Comparison of ENCODE assay signal across 38 cellular contexts in the genomic region with DNA sequence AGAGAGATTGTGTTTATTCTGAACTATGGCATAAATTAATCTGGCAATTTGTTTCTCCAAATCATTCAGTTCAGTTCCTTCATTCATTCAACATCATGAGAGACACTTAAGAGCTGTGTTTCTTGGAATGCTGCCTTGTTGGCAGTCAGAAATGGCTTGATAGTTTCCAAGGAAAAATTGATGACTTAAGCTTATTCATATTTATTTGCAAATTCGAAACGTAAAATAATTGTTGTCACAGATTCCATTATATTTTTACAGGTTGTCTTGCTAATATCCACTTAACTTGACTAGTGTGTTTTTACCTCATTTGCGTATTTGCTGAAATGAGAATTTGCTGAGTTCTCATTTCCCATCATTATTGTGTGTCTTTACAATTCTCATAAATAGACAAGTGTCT.
"Had no signal": no experiment of that assay in that cellular context is flagged by ENCODE, and none has a peak within 500 bp of the region (broad histone marks: within the 10 kb centered on the region; RNA-seq: fewer than 3 reads in every experiment).

No MANE protein-coding gene starts in this region.

- H3K4me1 Mint-ChIP-seq: activated B cell treated with CpG ODN at 0.5 μM for 24 hours; activated CD4-positive, alpha-beta T cell treated with anti-CD3 and anti-CD28 coated beads, Interleukin-2, amount 10 ng/mL, durations not matched to agents 24 days and 14 days; activated naive CD8-positive, alpha-beta T cell treated with anti-CD3 and anti-CD28 coated beads for 36 hours; activated T-helper 17 cell treated with anti-CD3 and anti-CD28 coated beads, Interleukin-2, amount 50 U/mL, for 72 hours; central memory CD8-positive, alpha-beta T cell had no signal

- H3K36me3 Mint-ChIP-seq: activated CD4-positive, alpha-beta memory T cell treated with anti-CD3 and anti-CD28 coated beads for 36 hours; activated naive CD4-positive, alpha-beta T cell treated with anti-CD3 and anti-CD28 coated beads, Interleukin-2, amount 50 U/mL, for 72 hours; activated naive CD8-positive, alpha-beta T cell treated with anti-CD3 and anti-CD28 coated beads for 36 hours had no signal

- FAIRE-seq: astrocyte, bronchial epithelial cell, TTC549 had no signal

- H3K36me3 ChIP-seq: adrenal gland, brain microvascular endothelial cell, cardiac muscle cell had no signal

- H3K27me3 ChIP-seq: adrenal gland, body of pancreas, brain microvascular endothelial cell, cardiac muscle cell had no signal

- H3K4me1 ChIP-seq: adrenal gland, body of pancreas had no signal

- DNase-seq: activated B cell treated with CpG ODN at 0.5 μM for 24 hours; activated CD4-positive, alpha-beta memory T cell treated with anti-CD3 and anti-CD28 coated beads for 36 hours; activated CD4-positive, alpha-beta T cell treated with anti-CD3 and anti-CD28 coated beads for 4 hours; activated CD4-positive, alpha-beta T cell treated with anti-CD3 and anti-CD28 coated beads, Interleukin-2, amount 10 ng/mL, durations not matched to agents 24 days and 14 days; activated CD4-positive, alpha-beta T cell treated with anti-CD3 and anti-CD28 coated beads, Interleukin-2, amount 50 U/mL, for 1 hour; activated CD4-positive, alpha-beta T cell treated with anti-CD3 and anti-CD28 coated beads, Interleukin-2, amount 50 U/mL, for 4 hours; activated CD4-positive, CD25-positive, alpha-beta regulatory T cell treated with anti-CD3 and anti-CD28 coated beads, Interleukin-2, amount 50 U/mL, for 72 hours; activated CD8-positive, alpha-beta memory T cell treated with anti-CD3 and anti-CD28 coated beads, Interleukin-2, amount 50 U/mL, for 4 hours; activated CD8-positive, alpha-beta T cell treated with anti-CD3 and anti-CD28 coated beads for 36 hours; activated effector memory CD4-positive, alpha-beta T cell treated with anti-CD3 and anti-CD28 coated beads, Interleukin-2, amount 50 U/mL, for 16 hours; activated gamma-delta T cell treated with Interleukin-2 at 50 U/mL for 16 hours; activated naive CD4-positive, alpha-beta T cell; activated naive CD4-positive, alpha-beta T cell treated with anti-CD3 and anti-CD28 coated beads for 36 hours; activated naive CD4-positive, alpha-beta T cell treated with anti-CD3 and anti-CD28 coated beads, Interleukin-2, amount 50 U/mL, for 16 hours; activated naive CD8-positive, alpha-beta T cell treated with anti-CD3 and anti-CD28 coated beads for 36 hours; activated T-cell treated with anti-CD3 and anti-CD28 coated beads for 4 hours; activated T-cell treated with anti-CD3 and anti-CD28 coated beads, Interleukin-2, amount 50 U/mL, for 1 hour; activated T-cell treated with anti-CD3 and anti-CD28 coated beads, Interleukin-2, amount 50 U/mL, for 4 hours; activated T-cell treated with anti-CD3 and anti-CD28 coated beads, Interleukin-2, amount 50 U/mL, for 72 hours; adrenal gland; amniotic stem cell; aorta; body of pancreas; brain microvascular endothelial cell; caudate nucleus; cerebellar nuclear complex; T-helper 2 cell; T-helper 9 cell had no signal

- H3K9me3 Mint-ChIP-seq: activated B cell treated with CpG ODN at 0.5 μM for 24 hours; activated CD4-positive, alpha-beta memory T cell treated with anti-CD3 and anti-CD28 coated beads for 36 hours; activated CD4-positive, alpha-beta T cell treated with anti-CD3 and anti-CD28 coated beads, Interleukin-2, amount 10 ng/mL, durations not matched to agents 24 days and 14 days; activated naive CD4-positive, alpha-beta T cell treated with anti-CD3 and anti-CD28 coated beads for 36 hours; activated naive CD8-positive, alpha-beta T cell treated with anti-CD3 and anti-CD28 coated beads for 36 hours; activated T-cell treated with anti-CD3 and anti-CD28 coated beads, Interleukin-2, amount 50 U/mL, for 72 hours; activated T-helper 1 cell treated with anti-CD3 and anti-CD28 coated beads, Interleukin-12 subunit alpha, Interleukin-12 subunit beta, Interleukin-2, Interleukin-4 antibody, amounts not matched to agents 30 ng/mL and 10 ng/mL and 1 ng/mL, durations not matched to agents 14 hours and 24 hours and 36 hours; activated T-helper 17 cell treated with anti-CD3 and anti-CD28 coated beads, Interleukin-2, amount 50 U/mL, for 72 hours; central memory CD8-positive, alpha-beta T cell; T-helper 2 cell treated with Interferon-gamma antibody and Interleukin-4, amounts not matched to agents 5 μg/mL and 100 μg/mL, for 36 hours had no signal

- H3K27me3 Mint-ChIP-seq: central memory CD8-positive, alpha-beta T cell had no signal

- ATAC-seq: activated CD8-positive, alpha-beta T cell treated with anti-CD3 and anti-CD28 coated beads for 36 hours; activated naive CD4-positive, alpha-beta T cell treated with anti-CD3 and anti-CD28 coated beads, Interleukin-2, amount 50 U/mL, for 72 hours; activated T-cell treated with anti-CD3 and anti-CD28 coated beads, Interleukin-2, amount 50 U/mL, for 4 hours; activated T-cell treated with anti-CD3 and anti-CD28 coated beads, Interleukin-2, amount 50 U/mL, for 72 hours; activated T-helper 17 cell treated with anti-CD3 and anti-CD28 coated beads, Interleukin-2, amount 50 U/mL, for 72 hours; body of pancreas had no signal

- H3K27ac ChIP-seq: adrenal gland, body of pancreas, brain microvascular endothelial cell, cardiac muscle cell, VCaP had no signal

- H3K27ac Mint-ChIP-seq: activated B cell treated with CpG ODN at 0.5 μM for 24 hours; activated CD4-positive, alpha-beta memory T cell treated with anti-CD3 and anti-CD28 coated beads for 36 hours; activated CD4-positive, alpha-beta T cell treated with anti-CD3 and anti-CD28 coated beads, Interleukin-2, amount 10 ng/mL, durations not matched to agents 24 days and 14 days; activated CD8-positive, alpha-beta T cell treated with anti-CD3 and anti-CD28 coated beads for 36 hours; activated naive CD4-positive, alpha-beta T cell treated with anti-CD3 and anti-CD28 coated beads for 36 hours; activated naive CD4-positive, alpha-beta T cell treated with anti-CD3 and anti-CD28 coated beads, Interleukin-2, amount 50 U/mL, for 72 hours; activated naive CD8-positive, alpha-beta T cell treated with anti-CD3 and anti-CD28 coated beads for 36 hours; activated T-cell treated with anti-CD3 and anti-CD28 coated beads, Interleukin-2, amount 50 U/mL, for 72 hours; activated T-helper 1 cell treated with anti-CD3 and anti-CD28 coated beads, Interleukin-12 subunit alpha, Interleukin-12 subunit beta, Interleukin-2, Interleukin-4 antibody, amounts not matched to agents 30 ng/mL and 10 ng/mL and 1 ng/mL, durations not matched to agents 14 hours and 24 hours and 36 hours; activated T-helper 17 cell treated with anti-CD3 and anti-CD28 coated beads, Interleukin-2, amount 50 U/mL, for 72 hours; T-helper 2 cell treated with Interferon-gamma antibody and Interleukin-4, amounts not matched to agents 5 μg/mL and 100 μg/mL, for 36 hours had no signal

- H3K9me3 ChIP-seq: adrenal gland, body of pancreas had no signal

- H3K4me3 Mint-ChIP-seq: activated B cell treated with CpG ODN at 0.5 μM for 24 hours; activated CD4-positive, alpha-beta memory T cell treated with anti-CD3 and anti-CD28 coated beads for 36 hours; activated CD4-positive, alpha-beta T cell treated with anti-CD3 and anti-CD28 coated beads, Interleukin-2, amount 10 ng/mL, durations not matched to agents 24 days and 14 days; activated CD8-positive, alpha-beta T cell treated with anti-CD3 and anti-CD28 coated beads for 36 hours; activated naive CD4-positive, alpha-beta T cell treated with anti-CD3 and anti-CD28 coated beads for 36 hours; activated naive CD8-positive, alpha-beta T cell treated with anti-CD3 and anti-CD28 coated beads for 36 hours; activated T-cell treated with anti-CD3 and anti-CD28 coated beads, Interleukin-2, amount 50 U/mL, for 4 hours; activated T-cell treated with anti-CD3 and anti-CD28 coated beads, Interleukin-2, amount 50 U/mL, for 72 hours; activated T-helper 1 cell treated with anti-CD3 and anti-CD28 coated beads, Interleukin-12 subunit alpha, Interleukin-12 subunit beta, Interleukin-2, Interleukin-4 antibody, amounts not matched to agents 30 ng/mL and 10 ng/mL and 1 ng/mL, durations not matched to agents 14 hours and 24 hours and 36 hours; activated T-helper 17 cell treated with anti-CD3 and anti-CD28 coated beads, Interleukin-2, amount 50 U/mL, for 72 hours; central memory CD8-positive, alpha-beta T cell; T-helper 2 cell treated with Interferon-gamma antibody and Interleukin-4, amounts not matched to agents 5 μg/mL and 100 μg/mL, for 36 hours had no signal

- H3K4me3 ChIP-seq: adrenal gland, body of pancreas, cardiac muscle cell had no signal
